Comparison of ENCODE assay signal across 11 cellular contexts in genomic region chr10:51423121-51423452, GRCh38.
"Had no signal": no experiment of that assay in that cellular context is flagged by ENCODE, and none has a peak within 500 bp of the region (broad histone marks: within the 10 kb centered on the region; RNA-seq: fewer than 3 reads in every experiment).

No MANE protein-coding gene starts in this region.

- H3K27me3 ChIP-seq: heart right ventricle, neural progenitor cell, ovary, tibial nerve, upper lobe of right lung had no signal

- FAIRE-seq: frontal cortex had no signal

- H3K27ac ChIP-seq: lower lobe of right lung, neural progenitor cell, ovary, tibial nerve had no signal

- H3K9me3 ChIP-seq: heart right ventricle, lower lobe of right lung, ovary, tibial nerve, upper lobe of right lung had no signal

- H3K4me3 ChIP-seq: lower lobe of right lung, neural progenitor cell, ovary, smooth muscle cell, tibial nerve, upper lobe of right lung had no signal

- H3K4me1 ChIP-seq: lower lobe of right lung, tibial nerve had no signal

- DNase-seq: cortex of kidney; effector CD8-positive, alpha-beta T cell; islet precursor cell; upper lobe of right lung had no signal

- H3K36me3 ChIP-seq: heart right ventricle, lower lobe of right lung, neural progenitor cell, ovary, tibial nerve, upper lobe of right lung had no signal
